ENCODE assay signal across 16 cellular contexts in genomic region chr1:201785291-201785690, GRCh38. TPM values are rescaled to one million over a fixed set of nuclear protein-coding genes. Genes with fewer than 3 reads are reported as not detected.
DNase-seq lines count a peak whose midpoint lies in the region; ATAC-seq and TF ChIP-seq lines count a peak whose summit lies in the region.
"Had no signal": no experiment of that assay in that cellular context is flagged by ENCODE, and none has a peak within 500 bp of the region (broad histone marks: within the 10 kb centered on the region; RNA-seq: fewer than 3 reads in every experiment).

No MANE protein-coding gene starts in this region.

- H2BK12ac ChIP-seq in trophoblast cell (ENCODE audit: low read length), result no peak overlapping the region

- no peak overlapping the region for H2BK120ac ChIP-seq in trophoblast cell (ENCODE audit: insufficient read depth, low read length, poor library complexity)

- no peak overlapping the region for H3K14ac ChIP-seq in trophoblast cell (ENCODE audit: low read length)

- H3K27ac Mint-ChIP-seq in stimulated activated effector memory CD8-positive, alpha-beta T cell treated with anti-CD3 and anti-CD28 coated beads, Interleukin-12 subunit alpha, Interleukin-12 subunit beta, amount 100 ng/mL, for 72 hours, result no peak overlapping the region

- no CpG with 5 or more reads among the region's 2 CpGs for WGBS in trophoblast cell (ENCODE audit: extremely low coverage, insufficient coverage, insufficient read length)

- no peak overlapping the region for H2AFZ ChIP-seq in trophoblast cell (ENCODE audit: insufficient read depth, low read length, poor library complexity)

- H3K27ac ChIP-seq in brain microvascular endothelial cell (no peak overlapping the region), trophoblast cell (ENCODE audit: low read depth, low read length) (no peak overlapping the region)

- H3K4me1 ChIP-seq in trophoblast cell (ENCODE audit: control insufficient read depth in 1 of 2, insufficient read depth in 2 of 2, low read length in 2 of 2), result no peaks in the 10 kb centered on the region

- peaks cover 2% of the 10 kb centered on the region for H3K4me1 Mint-ChIP-seq in stimulated activated effector memory CD8-positive, alpha-beta T cell treated with anti-CD3 and anti-CD28 coated beads, Interleukin-12 subunit alpha, Interleukin-12 subunit beta, amount 100 ng/mL, for 72 hours
- H3K4me1 Mint-ChIP-seq: CD4-positive, CD25-positive, alpha-beta regulatory T cell had no signal

- no peak overlapping the region for H4K8ac ChIP-seq in trophoblast cell (ENCODE audit: low read depth, low read length)

- H3K23ac ChIP-seq in trophoblast cell (ENCODE audit: low read length), result no peak overlapping the region

- no peak for TF ChIP-seq CTCF in brain microvascular endothelial cell (IDR thresholded peaks at IDR 0.05; ENCODE audit: low read depth, low read length, missing control alignments)

- H4K12ac ChIP-seq in trophoblast cell (ENCODE audit: low read depth, low read length), result no peak overlapping the region

- H3K4me3 Mint-ChIP-seq in stimulated activated effector memory CD8-positive, alpha-beta T cell treated with anti-CD3 and anti-CD28 coated beads, Interleukin-12 subunit alpha, Interleukin-12 subunit beta, amount 100 ng/mL, for 72 hours, result no peak overlapping the region
- H3K4me3 Mint-ChIP-seq: CD4-positive, CD25-positive, alpha-beta regulatory T cell had no signal

- H3K4me3 ChIP-seq in brain microvascular endothelial cell (ENCODE audit: low read depth, low read length), result no peak overlapping the region
- H3K4me3 ChIP-seq in trophoblast cell (ENCODE audit: low read depth, low read length), result no peak overlapping the region
- H3K4me3 ChIP-seq: MG63 had no signal

- H3K4me2 ChIP-seq in trophoblast cell (ENCODE audit: low read length), result no peak overlapping the region

- no peaks in the 10 kb centered on the region for H3K79me1 ChIP-seq in trophoblast cell (ENCODE audit: low read length)

- H3K9me3 ChIP-seq in trophoblast cell (ENCODE audit: insufficient read depth, low read depth, low read length), result no peaks in the 10 kb centered on the region
- H3K9me3 ChIP-seq: MG63 had no signal

- no peaks in the 10 kb centered on the region for H3K9me3 Mint-ChIP-seq in stimulated activated effector memory CD8-positive, alpha-beta T cell treated with anti-CD3 and anti-CD28 coated beads, Interleukin-12 subunit alpha, Interleukin-12 subunit beta, amount 100 ng/mL, for 72 hours

- no peaks in the 10 kb centered on the region for H3K36me3 Mint-ChIP-seq in stimulated activated effector memory CD8-positive, alpha-beta T cell treated with anti-CD3 and anti-CD28 coated beads, Interleukin-12 subunit alpha, Interleukin-12 subunit beta, amount 100 ng/mL, for 72 hours

- H3K79me2 ChIP-seq in trophoblast cell (ENCODE audit: control insufficient read depth, insufficient read depth, low read length, poor library complexity), result no peaks in the 10 kb centered on the region

- in situ Hi-C loops in brain microvascular endothelial cell (cut with HindIII; ENCODE audit: low pct_ligation_motif_present, low sequenced_read_pairs), result no loop called here

- no peak overlapping the region for H4K91ac ChIP-seq in trophoblast cell (ENCODE audit: low read depth, low read length)

- H2BK5ac ChIP-seq in trophoblast cell (ENCODE audit: low read depth, low read length, poor library complexity), result no peak overlapping the region

- H2AK5ac ChIP-seq in trophoblast cell (ENCODE audit: low read length), result no peak overlapping the region

- H3K27me3 ChIP-seq in brain microvascular endothelial cell (replicated peaks), result no peaks in the 10 kb centered on the region
- no peaks in the 10 kb centered on the region for H3K27me3 ChIP-seq in trophoblast cell (ENCODE audit: insufficient read depth, low read length)
- H3K27me3 ChIP-seq: MG63 had no signal

- peak; percentile 83 for ATAC-seq in esophagus mucosa
- peak; percentile 54 for ATAC-seq in stimulated activated effector memory CD8-positive, alpha-beta T cell treated with anti-CD3 and anti-CD28 coated beads, Interleukin-12 subunit alpha, Interleukin-12 subunit beta, amount 100 ng/mL, for 72 hours

- DNase-seq in HPDE6-E6E7 (ENCODE audit: extremely low spot score) (peak; percentile 71), amniotic epithelial cell (ENCODE audit: low read depth) (peak; percentile 52), brain microvascular endothelial cell (no peak), trophoblast cell (no peak), pons (ENCODE audit: low spot score) (no peak)
- no peak for DNase-seq in stimulated activated effector memory CD8-positive, alpha-beta T cell treated with anti-CD3 and anti-CD28 coated beads, Interleukin-12 subunit alpha, Interleukin-12 subunit beta, amount 100 ng/mL, for 72 hours (ENCODE audit: low spot score in 2 of 2)
- DNase-seq: CD4-positive, CD25-positive, alpha-beta regulatory T cell; DMS79; Kasumi-1; MG63; NCI-H1417; NCI-H187; NCI-H446; NCI-H526; Right ventricle myocardium superior had no signal

- no peak overlapping the region for H3K18ac ChIP-seq in trophoblast cell (ENCODE audit: low read length)

- no peak overlapping the region for H3K4ac ChIP-seq in trophoblast cell (ENCODE audit: low read depth, low read length)

- no peak overlapping the region for H3K9ac ChIP-seq in trophoblast cell (ENCODE audit: low read length)

- H3K36me3 ChIP-seq in brain microvascular endothelial cell (replicated peaks) (peaks cover 91% of the 10 kb centered on the region), trophoblast cell (ENCODE audit: control insufficient read depth in 1 of 2, insufficient read depth in 2 of 2, low read length in 2 of 2) (peaks cover 52 to 70% of the 10 kb centered on the region in 2 experiments)

RNA-seq across cellular contexts. Expression of gene IPO9, which starts 43.7 kb away (rescaled TPM):
- 26.9 TPM for total RNA-seq in esophagus mucosa
- 41.3 and 42.6 TPM in 2 replicates for polyA plus RNA-seq in trophoblast cell (2013)

Comparison
In these comparisons a context has a peak if more than half of its experiments do, and no peak if none do; other contexts are left out.
1. DNase-seq: peak in HPDE6-E6E7 (single experiment) and amniotic epithelial cell (single experiment); none in stimulated activated effector memory CD8-positive, alpha-beta T cell treated with anti-CD3 and anti-CD28 coated beads, Interleukin-12 subunit alpha, Interleukin-12 subunit beta, amount 100 ng/mL, for 72 hours (0 of 2), brain microvascular endothelial cell (single experiment), trophoblast cell (0 of 2) and pons (single experiment).